8 cellular contexts compared by ENCODE assay signal in genomic region chr12:54217774-54218221, GRCh38. TPM values are rescaled to one million over a fixed set of nuclear protein-coding genes. Genes with fewer than 3 reads are reported as not detected.
DNase-seq lines count a peak whose midpoint lies in the region; ATAC-seq and TF ChIP-seq lines count a peak whose summit lies in the region.

No MANE protein-coding gene starts in this region.

- intact Hi-C loops in testis (cut with DNase I; ENCODE audit: low total_unique reads): no loop called here

- ATAC-seq in GM21528 (IDR thresholded peaks at IDR 0.05; ENCODE audit: low FRiP score, unreplicated experiment) (peak; percentile 28), HG03460 (IDR thresholded peaks at IDR 0.05; ENCODE audit: unreplicated experiment) (no peak)

- no peaks in the 10 kb centered on the region for H3K79me2 ChIP-seq in ACC112 (ENCODE audit: control insufficient read depth, insufficient read depth, low read length, unreplicated experiment)

- DNase-seq in anterior cingulate cortex (lab: John Stamatoyannopoulos, UW) (peak in 52 of 58 donors; percentile 8 to 92 (median 68)), immature natural killer cell (no peak), testis (peak; percentile 34), NCI-H446 treated with DMSO at 0.1 percent for 48 hours (lab: John Stamatoyannopoulos, UW) (no peak)
- DNase-seq in CD8-positive, alpha-beta memory T cell: no peak

- no peaks in the 10 kb centered on the region for H3K36me3 ChIP-seq in ACC112 (ENCODE audit: insufficient read depth, low read length)
- no peaks in the 10 kb centered on the region for H3K36me3 ChIP-seq in testis (ENCODE audit: low read depth, missing control alignments)
- H3K36me3 ChIP-seq in CD8-positive, alpha-beta memory T cell (ENCODE audit: insufficient read depth, low read length): no peaks in the 10 kb centered on the region

- H3K27ac Mint-ChIP-seq in immature natural killer cell: peak overlapping the region in 1 of 6 donors; percentile 48
- H3K27ac Mint-ChIP-seq in CD8-positive, alpha-beta memory T cell: no peak overlapping the region

- peaks cover 38% of the 10 kb centered on the region in 2 donors for H3K4me1 Mint-ChIP-seq in immature natural killer cell
- peaks cover 25 to 38% (median 30%) of the 10 kb centered on the region in 3 donors for H3K4me1 Mint-ChIP-seq in CD8-positive, alpha-beta memory T cell

- no peak for TF ChIP-seq CTCF in testis (IDR thresholded peaks at IDR 0.05)

- H3K27ac ChIP-seq in ACC112 (ENCODE audit: low read depth, low read length) (no peak overlapping the region), testis (no peak overlapping the region)
- H3K27ac ChIP-seq in CD8-positive, alpha-beta memory T cell (ENCODE audit: low read depth, low read length): no peak overlapping the region

- H3K4me3 ChIP-seq in ACC112 (ENCODE audit: low read depth, low read length) (peak overlapping the region; percentile 76), testis (peak overlapping the region in 1 of 2 donors; percentile 43)
- no peak overlapping the region for H3K4me3 ChIP-seq in CD8-positive, alpha-beta memory T cell (ENCODE audit: low read length)

- H2AFZ ChIP-seq in ACC112 (ENCODE audit: low read length, unreplicated experiment): peak overlapping the region; percentile 80

- POLR2A ChIA-PET in CD8-positive, alpha-beta memory T cell (lab: Charles Lee): no interaction called here

- WGBS in testis, 2 donors: 8 to 13% methylated on average over 14 to 39 of the region's 39 CpGs

- H3K27me3 Mint-ChIP-seq in immature natural killer cell (ENCODE audit: low read depth in 3 of 3): peaks cover 9 to 19% (median 14%) of the 10 kb centered on the region in 3 donors
- H3K27me3 Mint-ChIP-seq in CD8-positive, alpha-beta memory T cell: peaks cover 4 to 19% of the 10 kb centered on the region in 2 donors

- no peak for TF ChIP-seq POLR2A in testis (IDR thresholded peaks at IDR 0.05)

- no peaks in the 10 kb centered on the region for H3K27me3 ChIP-seq in ACC112 (ENCODE audit: insufficient read depth, low read length)
- H3K27me3 ChIP-seq in testis: no peaks in the 10 kb centered on the region
- no peaks in the 10 kb centered on the region for H3K27me3 ChIP-seq in CD8-positive, alpha-beta memory T cell (ENCODE audit: insufficient read depth, low read length, poor library complexity, severe bottlenecking)

- H3K36me3 Mint-ChIP-seq in immature natural killer cell: no peaks in the 10 kb centered on the region
- no peaks in the 10 kb centered on the region for H3K36me3 Mint-ChIP-seq in CD8-positive, alpha-beta memory T cell

- no peaks in the 10 kb centered on the region for H3K9me3 ChIP-seq in testis
- no peaks in the 10 kb centered on the region for H3K9me3 ChIP-seq in CD8-positive, alpha-beta memory T cell (ENCODE audit: low read length)

- CTCF ChIA-PET in CD8-positive, alpha-beta memory T cell (lab: Charles Lee): interaction anchor here (0.9 to 1.6 kb wide), 3 partner anchors 10 to 141 kb away, joined by 3 to 4 read pairs (median 3); no protein-coding TSS in a partner anchor

- peak overlapping the region in 3 of 5 donors; percentile 15 to 58 (median 56) for H3K4me3 Mint-ChIP-seq in immature natural killer cell
- peak overlapping the region in 3 of 7 donors; percentile 13 to 75 (median 41) for H3K4me3 Mint-ChIP-seq in CD8-positive, alpha-beta memory T cell

- H3K9me3 Mint-ChIP-seq in immature natural killer cell: no peaks in the 10 kb centered on the region
- H3K9me3 Mint-ChIP-seq in CD8-positive, alpha-beta memory T cell: no peaks in the 10 kb centered on the region

- H3K4me1 ChIP-seq in ACC112 (ENCODE audit: control insufficient read depth, insufficient read depth, low read length, unreplicated experiment): peaks cover 24% of the 10 kb centered on the region
- peaks cover 16% of the 10 kb centered on the region for H3K4me1 ChIP-seq in testis
- H3K4me1 ChIP-seq in CD8-positive, alpha-beta memory T cell (ENCODE audit: insufficient read depth, low read length): peaks cover 33% of the 10 kb centered on the region

RNA-seq across cellular contexts. Expression of gene SMUG1, which starts 29.0 kb away (rescaled TPM):
- polyA plus RNA-seq in immature natural killer cell (10 to 100 TPM; 30.7 to 41.6 (median 34.4) TPM), testis (ENCODE audit: insufficient read depth, low read depth, low replicate concordance) (35.8 TPM)
- total RNA-seq in testis: 10 to 100 TPM; 33.8 to 37.2 TPM
- 10 to 100 TPM; 23.3 to 25.2 TPM for total RNA-seq in CD8-positive, alpha-beta memory T cell
- 24.1 TPM for polyA plus RNA-seq in CD8-positive, alpha-beta memory T cell

Comparison
In these comparisons a context has a peak if more than half of its experiments do, and no peak if none do; other contexts are left out.
1. DNase-seq: peak in anterior cingulate cortex (52 of 58) and testis (single experiment); none in immature natural killer cell (0 of 3), NCI-H446 treated with DMSO at 0.1 percent for 48 hours (single experiment) and CD8-positive, alpha-beta memory T cell (0 of 5).